In the genomic region with DNA sequence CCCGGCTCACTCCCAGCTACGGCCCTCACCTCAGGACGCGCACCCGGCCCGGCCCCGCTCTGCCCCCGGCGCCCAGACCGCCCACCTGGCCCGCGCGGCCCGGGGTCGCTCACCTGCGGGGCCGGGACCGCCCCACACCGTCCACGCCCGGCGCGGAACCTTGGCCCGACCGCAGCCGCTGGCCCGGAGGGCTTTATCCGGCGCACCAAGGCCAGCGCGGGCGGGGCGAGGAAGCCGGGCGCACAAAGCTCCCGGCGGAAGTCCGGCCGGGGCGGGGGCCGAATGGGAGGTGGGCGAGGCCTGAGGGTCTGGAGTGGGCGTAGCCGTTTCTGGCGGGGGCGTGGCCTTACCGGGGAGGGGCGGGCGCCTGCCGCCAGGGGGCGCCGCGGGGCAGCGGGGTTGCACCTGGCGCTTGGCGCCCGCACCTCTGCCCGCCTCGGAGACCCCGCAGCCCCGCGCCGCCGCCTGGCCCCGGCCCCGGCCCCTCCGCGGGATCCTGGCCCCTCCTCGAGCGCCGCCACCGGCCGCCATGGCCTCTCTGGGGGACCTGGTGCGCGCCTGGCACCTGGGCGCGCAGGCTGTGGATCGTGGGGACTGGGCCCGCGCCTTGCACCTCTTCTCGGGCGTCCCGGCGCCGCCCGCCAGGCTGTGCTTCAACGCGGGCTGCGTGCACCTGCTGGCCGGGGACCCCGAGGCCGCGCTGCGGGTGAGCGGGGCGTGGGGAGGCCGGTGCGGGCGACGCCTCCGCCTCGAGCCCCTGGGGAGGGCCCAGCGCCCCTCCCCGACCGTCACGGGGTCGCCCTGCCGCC, we compare ENCODE assay signal across 8 cellular contexts. TPM values are rescaled to one million over a fixed set of nuclear protein-coding genes. Genes with fewer than 3 reads are reported as not detected.
DNase-seq lines count a peak whose midpoint lies in the region; ATAC-seq and TF ChIP-seq lines count a peak whose summit lies in the region.

A gene with protein sequence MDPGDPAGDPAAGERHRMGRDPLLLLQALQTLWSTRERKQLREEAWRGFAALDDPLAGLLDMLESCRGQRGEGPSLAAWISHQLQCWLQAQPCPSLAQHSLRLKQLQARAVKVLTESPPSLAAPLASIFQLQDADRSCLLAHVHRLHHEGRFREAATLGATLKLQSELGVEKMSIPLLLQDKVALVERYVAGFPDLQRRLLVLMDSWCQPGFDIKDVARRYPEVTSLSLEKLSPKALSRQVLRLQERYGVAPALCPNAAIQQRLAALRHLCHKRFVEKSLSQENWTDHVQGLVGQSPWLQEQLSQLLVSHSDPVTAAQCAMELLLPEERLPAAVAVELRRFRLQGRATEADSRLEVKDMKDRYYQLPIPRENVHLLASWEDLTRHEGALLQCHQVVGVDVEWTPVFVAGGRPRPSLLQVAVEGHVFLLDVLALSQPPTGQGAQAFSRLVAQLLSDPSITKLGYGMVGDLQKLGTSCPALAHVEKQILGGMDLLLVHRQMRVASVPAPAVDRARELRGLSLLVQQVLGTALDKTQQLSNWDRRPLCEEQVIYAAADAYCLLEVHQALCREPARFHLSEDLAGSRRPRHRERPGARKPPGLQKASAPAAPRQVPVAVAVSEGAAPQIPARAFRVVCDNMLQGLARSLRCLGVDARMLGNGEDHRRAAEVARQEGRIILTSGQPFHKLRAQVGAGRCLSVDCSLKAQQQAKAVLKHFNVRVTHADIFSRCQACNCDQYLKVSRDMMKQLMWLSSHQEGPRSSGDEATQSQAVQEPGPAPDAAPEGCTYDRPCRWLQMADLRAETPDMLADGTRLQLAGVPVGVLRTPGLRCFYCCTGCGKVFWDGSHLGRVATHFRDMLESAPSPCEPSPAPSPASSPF (minus strand): TSS at position 162 of the 809 bp plus-strand sequence. CDS start 27,805 bp downstream, outside the sequence.
A gene with protein sequence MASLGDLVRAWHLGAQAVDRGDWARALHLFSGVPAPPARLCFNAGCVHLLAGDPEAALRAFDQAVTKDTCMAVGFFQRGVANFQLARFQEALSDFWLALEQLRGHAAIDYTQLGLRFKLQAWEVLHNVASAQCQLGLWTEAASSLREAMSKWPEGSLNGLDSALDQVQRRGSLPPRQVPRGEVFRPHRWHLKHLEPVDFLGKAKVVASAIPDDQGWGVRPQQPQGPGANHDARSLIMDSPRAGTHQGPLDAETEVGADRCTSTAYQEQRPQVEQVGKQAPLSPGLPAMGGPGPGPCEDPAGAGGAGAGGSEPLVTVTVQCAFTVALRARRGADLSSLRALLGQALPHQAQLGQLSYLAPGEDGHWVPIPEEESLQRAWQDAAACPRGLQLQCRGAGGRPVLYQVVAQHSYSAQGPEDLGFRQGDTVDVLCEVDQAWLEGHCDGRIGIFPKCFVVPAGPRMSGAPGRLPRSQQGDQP (plus strand): TSS at position 393 of the 809 bp plus-strand sequence. CDS start 137 bp downstream, at position 530.

- H3K9me2 ChIP-seq in SU-DHL-6 (replicated peaks; ENCODE audit: insufficient read depth, low read length) = no peaks in the 10 kb centered on the region

- 0 out of 2 replicates have a peak, but pooled peaks cover 8% of the 10 kb centered on the region for H3K79me2 ChIP-seq in SU-DHL-6 (ENCODE audit: insufficient read depth, low read length)

- H3K4me2 ChIP-seq in SU-DHL-6 (ENCODE audit: low read depth, low read length, poor library complexity, severe bottlenecking) = peak within 1 kb of the TSS; percentile 97

- H3K9me3 ChIP-seq in SU-DHL-6 (ENCODE audit: insufficient read depth, low read length) (no peaks in the 10 kb centered on the region), heart left ventricle (no peaks in the 10 kb centered on the region), transverse colon (no peaks in the 10 kb centered on the region)

- 1 to 2% (median 2%) methylated on average over 32 to 108 of the region's 108 CpGs; no CpG with 5 or more reads in 1 of the 4 donors for WGBS in heart left ventricle, 4 donors
- WGBS in transverse colon (ENCODE audit: low coverage in 1 of 2), 2 donors = 0% methylated on average over 35 of the region's 108 CpGs; no CpG with 5 or more reads in 1 of the 2 donors

- H4K20me1 ChIP-seq in SU-DHL-6 (ENCODE audit: low read depth, low read length) = peaks cover 4% of the 10 kb centered on the region; the same call in 1 of the 2 replicates

- no peak for TF ChIP-seq EP300 in transverse colon (IDR thresholded peaks at IDR 0.05; ENCODE audit: low read depth)

- H3K9ac ChIP-seq in SU-DHL-6 (ENCODE audit: low read length) = peak within 1 kb of the TSS; percentile 81

- H3K36me3 ChIP-seq in SU-DHL-6 (ENCODE audit: low read length) (no peaks in the 10 kb centered on the region), heart left ventricle (no peaks in the 10 kb centered on the region), transverse colon (no peaks in the 10 kb centered on the region)

- H3K4me3 ChIP-seq in GM12865 (ENCODE audit: low read depth, low read length) = peak within 1 kb of the TSS; percentile 69
- peak within 1 kb of the TSS; percentile 86 for H3K4me3 ChIP-seq in SU-DHL-6 (ENCODE audit: insufficient read depth, low read length, poor library complexity, severe bottlenecking)
- peak within 1 kb of the TSS; percentile 63 to 100 (median 92) for H3K4me3 ChIP-seq in heart left ventricle
- H3K4me3 ChIP-seq in transverse colon = peak within 1 kb of the TSS; percentile 59 to 99 (median 97)

- TF ChIP-seq POLR2A in heart left ventricle (IDR thresholded peaks at IDR 0.05) (peak in 1 of 2 donors; percentile 49), transverse colon (IDR thresholded peaks at IDR 0.05) (peak; percentile 18)

- in situ Hi-C loops in transverse colon (cut with MboI; ENCODE audit: low pct_ligation_motif_present in 1 of 4, low pct_unique_long_range_greater_than_20kb in 1 of 4, low sequenced_read_pairs in 3 of 4) = loop anchor here in 2 of 4 donors (25.0 kb wide), 1 partner anchor 136 kb away; a partner anchor contains a TSS

- peak within 1 kb of the TSS; percentile 94 for H3K27ac ChIP-seq in SU-DHL-6 (ENCODE audit: low read depth, low read length)
- peak within 1 kb of the TSS; percentile 48 to 89 (median 82) for H3K27ac ChIP-seq in heart left ventricle
- peak within 1 kb of the TSS; percentile 83 to 95 (median 90) for H3K27ac ChIP-seq in transverse colon

- peaks cover 43% of the 10 kb centered on the region for H3F3A ChIP-seq in SU-DHL-6 (ENCODE audit: insufficient read depth)

- ATAC-seq in HG02610 (IDR thresholded peaks at IDR 0.05; ENCODE audit: unreplicated experiment) (peak; percentile 77), heart left ventricle (peak; percentile 94 to 98 (median 96))

- DNase-seq in GM12865 (ENCODE audit: low read depth) (peak; percentile 97), NCI-H1092 treated with DMSO at 0.1 percent for 48 hours (lab: John Stamatoyannopoulos, UW) (peak; percentile 86), heart left ventricle (peak; percentile 94 to 97 (median 95)), posterior cingulate gyrus (peak; percentile 85 to 98 (median 89)), transverse colon (peak; percentile 97)
- peak; percentile 92 for DNase-seq in activated naive CD8-positive, alpha-beta T cell treated with anti-CD3 and anti-CD28 coated beads, Interleukin-2, amount 50 U/mL, for 16 hours (ENCODE audit: low read depth, low spot score)

- H3K4me1 ChIP-seq in heart left ventricle (peaks cover 0 to 38% (median 25%) of the 10 kb centered on the region in 12 donors), transverse colon (peaks cover 6 to 36% (median 34%) of the 10 kb centered on the region in 4 donors)

- H2AFZ ChIP-seq in SU-DHL-6 (ENCODE audit: low read depth, low read length, severe bottlenecking) = peak within 1 kb of the TSS; percentile 77

- peak; percentile 78 for TF ChIP-seq CTCF in GM12865 (IDR thresholded peaks at IDR 0.05; ENCODE audit: insufficient read depth, low read depth, low read length, missing control alignments)
- peak; percentile 36 for TF ChIP-seq CTCF in SU-DHL-6 (IDR thresholded peaks at IDR 0.05; ENCODE audit: insufficient read depth, low read length, poor library complexity, severe bottlenecking)
- peak; percentile 26 to 88 (median 63) for TF ChIP-seq CTCF in heart left ventricle (IDR thresholded peaks at IDR 0.05)
- TF ChIP-seq CTCF in transverse colon (IDR thresholded peaks at IDR 0.05) = peak; percentile 35 to 81 (median 68)

- H3K27me3 ChIP-seq in SU-DHL-6 (ENCODE audit: low read length) (no peaks in the 10 kb centered on the region), heart left ventricle (no peaks in the 10 kb centered on the region), transverse colon (no peaks in the 10 kb centered on the region)

- intact Hi-C loops in heart left ventricle (cut with DNase I) (loop anchor here in 3 of 10 donors (2.0 to 10.0 kb wide), 5 partner anchors 22 to 298 kb away; a partner anchor contains a TSS), posterior cingulate gyrus (cut with DNase I) (loop anchor here (10.0 kb wide), 1 partner anchor 102 kb away; no protein-coding TSS in a partner anchor), transverse colon (cut with DNase I; ENCODE audit: low total_unique reads) (no loop called here)

RNA-seq across cellular contexts. Expression of the first gene that starts in this region (rescaled TPM):
- total RNA-seq in heart left ventricle = 10 to 100 TPM in 2 of 9 donors, 1 to 10 TPM in 7; 4.1 to 12.9 (median 8.6) TPM
- 10 to 100 TPM in 1 of 2 donors, 1 to 10 TPM in 1; 5.6 to 15.2 TPM for polyA plus RNA-seq in heart left ventricle
- total RNA-seq in transverse colon = 100 to 1,000 TPM in 1 of 4 donors, 10 to 100 TPM in 3; 47.6 to 228 (median 74.2) TPM

RNA-seq across cellular contexts. Expression of the second gene that starts in this region (rescaled TPM):
- total RNA-seq in heart left ventricle = 1 to 10 TPM in 8 of 9 donors, under 1 TPM in 1; 0.81 to 5.5 (median 2.7) TPM
- 1 to 10 TPM in 1 of 2 donors, under 1 TPM in 1; 0.44 to 4.1 TPM for polyA plus RNA-seq in heart left ventricle
- total RNA-seq in transverse colon = 10 to 100 TPM; 19.7 to 53.9 (median 40.8) TPM

Comparison
In these comparisons a context has a peak if more than half of its experiments do, and no peak if none do; other contexts are left out.
1. Peak in every context shown above with its lines: DNase-seq, ATAC-seq, H3K4me3 ChIP-seq and H3K27ac ChIP-seq.